8 cellular contexts compared by ENCODE assay signal in genomic region chr6:85354761-85355618, GRCh38.
DNase-seq lines count a peak whose midpoint lies in the region; ATAC-seq and TF ChIP-seq lines count a peak whose summit lies in the region.

No MANE protein-coding gene starts in this region.

- H3K36me3 ChIP-seq in CD4-positive, CD25-positive, alpha-beta regulatory T cell (ENCODE audit: control insufficient read depth, insufficient read depth, low read length) = no peaks in the 10 kb centered on the region

- H3K4me1 Mint-ChIP-seq in CD4-positive, CD25-positive, alpha-beta regulatory T cell = no peaks in the 10 kb centered on the region
- no peaks in the 10 kb centered on the region for H3K4me1 Mint-ChIP-seq in natural killer cell treated with Interleukin-12 subunit alpha and Interleukin-12 subunit beta and Interleukin-15 and Interleukin-18, amount 100 ng/mL, for 72 hours (ENCODE audit: low read depth in 2 of 2)

- ATAC-seq in CD4-positive, CD25-positive, alpha-beta regulatory T cell (ENCODE audit: low read depth in 2 of 2) = peak; percentile 52
- ATAC-seq in GM19351 (IDR thresholded peaks at IDR 0.05; ENCODE audit: unreplicated experiment) (peak; percentile 91), HG03460 (IDR thresholded peaks at IDR 0.05; ENCODE audit: unreplicated experiment) (peak; percentile 95)
- ATAC-seq in natural killer cell treated with Interleukin-12 subunit alpha and Interleukin-12 subunit beta and Interleukin-15 and Interleukin-18, amount 100 ng/mL, for 72 hours = peak in 1 of 2 donors; percentile 66
- peak; percentile 88 for ATAC-seq in stimulated activated naive CD8-positive, alpha-beta T cell treated with anti-CD3 and anti-CD28 coated beads, Interleukin-15, Interleukin-2, amounts not matched to agents 100 U/mL and 50 U/mL, for 24 hours

- H3K36me3 Mint-ChIP-seq in CD4-positive, CD25-positive, alpha-beta regulatory T cell = no peaks in the 10 kb centered on the region
- H3K36me3 Mint-ChIP-seq in natural killer cell treated with Interleukin-12 subunit alpha and Interleukin-12 subunit beta and Interleukin-15 and Interleukin-18, amount 100 ng/mL, for 72 hours = no peaks in the 10 kb centered on the region

- H3K4me3 Mint-ChIP-seq in CD4-positive, CD25-positive, alpha-beta regulatory T cell = no peak overlapping the region
- no peak overlapping the region for H3K4me3 Mint-ChIP-seq in natural killer cell treated with Interleukin-12 subunit alpha and Interleukin-12 subunit beta and Interleukin-15 and Interleukin-18, amount 100 ng/mL, for 72 hours

- no peaks in the 10 kb centered on the region for H3K27me3 Mint-ChIP-seq in CD4-positive, CD25-positive, alpha-beta regulatory T cell
- peaks cover 6 to 24% of the 10 kb centered on the region in 2 donors for H3K27me3 Mint-ChIP-seq in natural killer cell treated with Interleukin-12 subunit alpha and Interleukin-12 subunit beta and Interleukin-15 and Interleukin-18, amount 100 ng/mL, for 72 hours

- peaks cover 3% of the 10 kb centered on the region for H3K27me3 ChIP-seq in CD4-positive, CD25-positive, alpha-beta regulatory T cell (ENCODE audit: control insufficient read depth, insufficient read depth, low read length)

- no peak for TF ChIP-seq POLR2A in erythroblast (IDR thresholded peaks at IDR 0.05; ENCODE audit: low read length)

- H3K4me1 ChIP-seq in CD4-positive, CD25-positive, alpha-beta regulatory T cell (ENCODE audit: control insufficient read depth, insufficient read depth, low read length, poor library complexity, severe bottlenecking) = no peaks in the 10 kb centered on the region

- no peak overlapping the region for H3K4me3 ChIP-seq in CD4-positive, CD25-positive, alpha-beta regulatory T cell (ENCODE audit: low read depth, low read length)

- no peak overlapping the region for H3K27ac ChIP-seq in CD4-positive, CD25-positive, alpha-beta regulatory T cell (ENCODE audit: insufficient read depth, low read length, poor library complexity, severe bottlenecking)

- no peaks in the 10 kb centered on the region for H3K9me3 Mint-ChIP-seq in CD4-positive, CD25-positive, alpha-beta regulatory T cell
- no peaks in the 10 kb centered on the region for H3K9me3 Mint-ChIP-seq in natural killer cell treated with Interleukin-12 subunit alpha and Interleukin-12 subunit beta and Interleukin-15 and Interleukin-18, amount 100 ng/mL, for 72 hours

- H3K9me3 ChIP-seq in CD4-positive, CD25-positive, alpha-beta regulatory T cell (ENCODE audit: control insufficient read depth in 2 of 2, low read length in 2 of 2) = no peaks in the 10 kb centered on the region

- no peak overlapping the region for H3K27ac Mint-ChIP-seq in CD4-positive, CD25-positive, alpha-beta regulatory T cell
- H3K27ac Mint-ChIP-seq in natural killer cell treated with Interleukin-12 subunit alpha and Interleukin-12 subunit beta and Interleukin-15 and Interleukin-18, amount 100 ng/mL, for 72 hours = no peak overlapping the region

- DNase-seq in CD4-positive, CD25-positive, alpha-beta regulatory T cell = peak; percentile 11 to 56 (median 40)
- DNase-seq in NOMO-1 treated with dmso at 0.1 percent for 144 hours (lab: John Stamatoyannopoulos, UW; ENCODE audit: unreplicated experiment) (peak; percentile 26), erythroblast (lab: John Stamatoyannopoulos, UW) (peak; percentile 82)
- DNase-seq in activated CD8-positive, alpha-beta memory T cell treated with anti-CD3 and anti-CD28 coated beads, Interleukin-2, amount 50 U/mL, for 4 hours = peak; percentile 72
- peak; percentile 65 for DNase-seq in natural killer cell treated with Interleukin-12 subunit alpha and Interleukin-12 subunit beta and Interleukin-15 and Interleukin-18, amount 100 ng/mL, for 72 hours (ENCODE audit: low spot score)
- DNase-seq in stimulated activated naive CD8-positive, alpha-beta T cell treated with anti-CD3 and anti-CD28 coated beads, Interleukin-15, Interleukin-2, amounts not matched to agents 100 U/mL and 50 U/mL, for 24 hours = peak; percentile 64

Comparison
In these comparisons a context has a peak if more than half of its experiments do, and no peak if none do; other contexts are left out.
1. DNase-seq: peak in every context shown above with its lines; median percentile 82 in erythroblast; 72 in activated CD8-positive, alpha-beta memory T cell treated with anti-CD3 and anti-CD28 coated beads, Interleukin-2, amount 50 U/mL, for 4 hours; 65 in natural killer cell treated with Interleukin-12 subunit alpha and Interleukin-12 subunit beta and Interleukin-15 and Interleukin-18, amount 100 ng/mL, for 72 hours; 64 in stimulated activated naive CD8-positive, alpha-beta T cell treated with anti-CD3 and anti-CD28 coated beads, Interleukin-15, Interleukin-2, amounts not matched to agents 100 U/mL and 50 U/mL, for 24 hours; 40 in CD4-positive, CD25-positive, alpha-beta regulatory T cell; 26 in NOMO-1 treated with dmso at 0.1 percent for 144 hours.